In genomic region chr5:94830520-94830919, GRCh38 we compare ENCODE assay signal across 10 cellular contexts.
DNase-seq lines count a peak whose midpoint lies in the region; ATAC-seq, FAIRE-seq and TF ChIP-seq lines count a peak whose summit lies in the region.
"Had no signal": no experiment of that assay in that cellular context is flagged by ENCODE, and none has a peak within 500 bp of the region (broad histone marks: within the 10 kb centered on the region; RNA-seq: fewer than 3 reads in every experiment).

No MANE protein-coding gene starts in this region.

- ATAC-seq in RWPE2 (ENCODE audit: low read depth), result no peak
- ATAC-seq in omental fat pad (ENCODE audit: low FRiP score), result no peak
- ATAC-seq in HG03159 (IDR thresholded peaks at IDR 0.05; ENCODE audit: unreplicated experiment), result no peak

- H3K4me1 ChIP-seq in RWPE2 (ENCODE audit: insufficient read depth, poor library complexity, severe bottlenecking), result no peaks in the 10 kb centered on the region

- H3K9me3 ChIP-seq in RWPE2 (ENCODE audit: severe bottlenecking), result no peaks in the 10 kb centered on the region

- H3K27me3 ChIP-seq in RWPE2 (ENCODE audit: insufficient read depth, poor library complexity, severe bottlenecking), result no peaks in the 10 kb centered on the region
- no peaks in the 10 kb centered on the region for H3K27me3 ChIP-seq in kidney epithelial cell (ENCODE audit: control insufficient read depth, insufficient read depth, low read length)

- TF ChIP-seq CTCF in RWPE2 (IDR thresholded peaks at IDR 0.05; ENCODE audit: poor library complexity, severe bottlenecking) (peak; percentile 38), kidney epithelial cell (IDR thresholded peaks at IDR 0.05; ENCODE audit: insufficient read depth, low read length, poor library complexity, severe bottlenecking) (peak; percentile 32), omental fat pad (IDR thresholded peaks at IDR 0.05) (no peak)

- DNase-seq in Daoy (ENCODE audit: low read depth) (peak; percentile 5), H54 (ENCODE audit: insufficient read length, low spot score) (no peak), RWPE2 (ENCODE audit: low spot score) (no peak), kidney epithelial cell (ENCODE audit: low read depth) (no peak), mesenteric fat pad (ENCODE audit: low spot score) (no peak), omental fat pad (ENCODE audit: low spot score) (no peak), KG1 (lab: John Stamatoyannopoulos, UW) (no peak)
- DNase-seq: NCI-H1092 had no signal

- no peak for TF ChIP-seq POLR2A in H54 (IDR thresholded peaks at IDR 0.05; ENCODE audit: low read depth, low read length)

- H3K27ac ChIP-seq in RWPE2 (ENCODE audit: poor library complexity, severe bottlenecking), result no peak overlapping the region
- H3K27ac ChIP-seq: coronary artery had no signal

- H3K36me3 ChIP-seq in RWPE2 (ENCODE audit: low read depth) (no peaks in the 10 kb centered on the region), kidney epithelial cell (ENCODE audit: control insufficient read depth, insufficient read depth, low read length) (no peaks in the 10 kb centered on the region)

- peak; percentile 65 for FAIRE-seq in H54 (lab: Jason Lieb, UNC)

- H3K4me3 ChIP-seq in RWPE2 (ENCODE audit: severe bottlenecking), result no peak overlapping the region
- no peak overlapping the region for H3K4me3 ChIP-seq in kidney epithelial cell (ENCODE audit: low read depth, low read length)
- H3K4me3 ChIP-seq: coronary artery had no signal

Comparison
In these comparisons a context has a peak if more than half of its experiments do, and no peak if none do; other contexts are left out.
1. CTCF ChIP-seq: peak in RWPE2 (single experiment) and kidney epithelial cell (single experiment); none in omental fat pad (0 of 3).